Comparison of ENCODE assay signal across 7 cellular contexts in genomic region chr7:32937344-32938174, GRCh38. TPM values are rescaled to one million over a fixed set of nuclear protein-coding genes. Genes with fewer than 3 reads are reported as not detected.
DNase-seq lines count a peak whose midpoint lies in the region; ATAC-seq and TF ChIP-seq lines count a peak whose summit lies in the region.

No MANE protein-coding gene starts in this region.

- TF ChIP-seq EP300 in Ishikawa (IDR thresholded peaks at IDR 0.05; ENCODE audit: borderline replicate concordance), result no peak

- 50 to 55% methylated on average over 8 to 10 of the region's 10 CpGs for WGBS in testis, 2 donors
- WGBS in esophagus squamous epithelium, 2 donors, result 61 to 67% methylated on average over 10 of the region's 10 CpGs

- H3K4me1 ChIP-seq in testis, result peaks cover 10% of the 10 kb centered on the region
- H3K4me1 ChIP-seq in esophagus squamous epithelium, result peaks cover 6 to 63% (median 29%) of the 10 kb centered on the region in 3 donors

- DNase-seq in SHP77 treated with DMSO at 0.1 percent for 48 hours (lab: John Stamatoyannopoulos, UW) (peak; percentile 79), left cardiac atrium (peak; percentile 76), testis (peak; percentile 46), GM19238 (ENCODE audit: insufficient read length, low spot score) (no peak), esophagus squamous epithelium (lab: John Stamatoyannopoulos, UW) (no peak)

- no peak for TF ChIP-seq RAD21 in Ishikawa (IDR thresholded peaks at IDR 0.05; ENCODE audit: low read depth)

- intact Hi-C loops in left cardiac atrium (cut with DNase I) (loop anchor here in 1 of 2 donors (5.0 kb wide), 1 partner anchor 45 kb away; the partner anchor contains the start of gene KBTBD2), testis (cut with DNase I; ENCODE audit: low total_unique reads) (no loop called here), esophagus squamous epithelium (cut with DNase I) (no loop called here)

- ATAC-seq in left cardiac atrium (peak; percentile 14 to 24), GM18511 (IDR thresholded peaks at IDR 0.05; ENCODE audit: unreplicated experiment) (no peak)

- H3K9me3 ChIP-seq in testis, result no peaks in the 10 kb centered on the region
- no peaks in the 10 kb centered on the region for H3K9me3 ChIP-seq in esophagus squamous epithelium

- H3K27ac ChIP-seq in testis, result no peak overlapping the region
- H3K27ac ChIP-seq in esophagus squamous epithelium, result peak overlapping the region in 2 of 4 donors; percentile 10 to 55

- H3K27me3 ChIP-seq in testis (no peaks in the 10 kb centered on the region), esophagus squamous epithelium (no peaks in the 10 kb centered on the region)

- H3K4me3 ChIP-seq in testis, result no peak overlapping the region
- peak overlapping the region in 1 of 4 donors; percentile 18 for H3K4me3 ChIP-seq in esophagus squamous epithelium

- TF ChIP-seq CTCF in testis (IDR thresholded peaks at IDR 0.05) (no peak), esophagus squamous epithelium (IDR thresholded peaks at IDR 0.05) (no peak)

- no peaks in the 10 kb centered on the region for H3K36me3 ChIP-seq in testis (ENCODE audit: low read depth, missing control alignments)
- peaks cover 0 to 18% (median 0%) of the 10 kb centered on the region in 3 donors for H3K36me3 ChIP-seq in esophagus squamous epithelium

- no peak for TF ChIP-seq POLR2A in testis (IDR thresholded peaks at IDR 0.05)
- no peak for TF ChIP-seq POLR2A in esophagus squamous epithelium (IDR thresholded peaks at IDR 0.05)

TF ChIP-seq in Ishikawa, 13 proteins besides CTCF, POLR2A, EP300 and RAD21:
- TF ChIP-seq NFIC (IDR thresholded peaks at IDR 0.05) (peak; percentile 80), TCF12 (IDR thresholded peaks at IDR 0.05; ENCODE audit: low read depth) (no peak)

RNA-seq across cellular contexts. Expression of gene FKBP9, which starts 19.7 kb away (rescaled TPM):
- total RNA-seq in left cardiac atrium (100 to 1,000 TPM; 116 to 122 TPM), testis (10 to 100 TPM; 66.5 to 95.1 TPM), esophagus squamous epithelium (10 to 100 TPM; 47.8 to 82.6 (median 75.8) TPM)
- polyA plus RNA-seq in testis (ENCODE audit: insufficient read depth, low read depth, low replicate concordance), result 43.5 TPM

RNA-seq across cellular contexts. Expression of gene KBTBD2, which starts 46.0 kb away (rescaled TPM):
- total RNA-seq in left cardiac atrium (10 to 100 TPM; 20.4 to 22.6 TPM), testis (10 to 100 TPM; 45.8 to 48.1 TPM), esophagus squamous epithelium (10 to 100 TPM; 13.3 to 36.4 (median 23.8) TPM)
- polyA plus RNA-seq in testis (ENCODE audit: insufficient read depth, low read depth, low replicate concordance), result 45.0 TPM

Comparison
In these comparisons a context has a peak if more than half of its experiments do, and no peak if none do; other contexts are left out.
1. DNase-seq: peak in SHP77 treated with DMSO at 0.1 percent for 48 hours (single experiment), left cardiac atrium (single experiment) and testis (single experiment); none in GM19238 (single experiment) and esophagus squamous epithelium (single experiment).